In genomic region chr18:12309683-12310198, GRCh38 we compare ENCODE assay signal across 8 cellular contexts. TPM values are rescaled to one million over a fixed set of nuclear protein-coding genes. Genes with fewer than 3 reads are reported as not detected.
DNase-seq lines count a peak whose midpoint lies in the region; ATAC-seq, FAIRE-seq and TF ChIP-seq lines count a peak whose summit lies in the region.

No MANE protein-coding gene starts in this region.

- H3K4me3 ChIP-seq in SJCRH30 (peak overlapping the region; percentile 75), fibroblast of pulmonary artery (replicated peaks; ENCODE audit: low read depth, low read length) (peak overlapping the region; percentile 82), sigmoid colon (peak overlapping the region; percentile 62 to 100 (median 90))

- H3K9me3 ChIP-seq in SJCRH30 (replicated peaks) (no peaks in the 10 kb centered on the region), sigmoid colon (peaks cover 0 to 5% (median 1%) of the 10 kb centered on the region in 4 donors)

- TF ChIP-seq EP300 in sigmoid colon (IDR thresholded peaks at IDR 0.05), result no peak

- peaks cover 36% of the 10 kb centered on the region for H3K36me3 ChIP-seq in SJCRH30
- H3K36me3 ChIP-seq in sigmoid colon, result peaks cover 8 to 35% (median 15%) of the 10 kb centered on the region in 4 donors

- no peaks in the 10 kb centered on the region for H3K4me1 ChIP-seq in SJCRH30
- peaks cover 0 to 66% (median 63%) of the 10 kb centered on the region in 4 donors for H3K4me1 ChIP-seq in sigmoid colon

- TF ChIP-seq CTCF in fibroblast of pulmonary artery (IDR thresholded peaks at IDR 0.05; ENCODE audit: low read length, missing control alignments), result no peak
- TF ChIP-seq CTCF in sigmoid colon (IDR thresholded peaks at IDR 0.05), result no peak

- FAIRE-seq in GM12891 (lab: Jason Lieb, UNC), result peak; percentile 70
- FAIRE-seq in RCC 7860 (lab: Jason Lieb, UNC), result no peak

- no peak for DNase-seq in GM12891 (ENCODE audit: insufficient read length, low spot score)
- DNase-seq in SJCRH30, result no peak
- peak; percentile 50 for DNase-seq in fibroblast of pulmonary artery (ENCODE audit: low read depth)
- no peak for DNase-seq in sigmoid colon
- no peak for DNase-seq in DMS 273 treated with DMSO at 0.1 percent for 48 hours (lab: John Stamatoyannopoulos, UW)
- DNase-seq in RCC 7860 (ENCODE audit: low spot score), result no peak

- no peak for ATAC-seq in GM18870 (IDR thresholded peaks at IDR 0.05; ENCODE audit: unreplicated experiment)
- ATAC-seq in HG03354 (IDR thresholded peaks at IDR 0.05; ENCODE audit: poor library complexity, severe bottlenecking, unreplicated experiment), result no peak

- intact Hi-C loops in sigmoid colon (cut with DNase I), result loop anchor here (1.0 kb wide), 1 partner anchor 67 kb away; no protein-coding TSS in a partner anchor

- WGBS in sigmoid colon, 2 donors, result 52 to 61% methylated on average over 7 of the region's 7 CpGs

- H3K27ac ChIP-seq in SJCRH30, result no peak overlapping the region
- H3K27ac ChIP-seq in sigmoid colon, result peak overlapping the region; percentile 94 to 100 (median 99)

- no peak for TF ChIP-seq POLR2A in GM12891 (IDR thresholded peaks at IDR 0.05; ENCODE audit: low read depth, low read length)
- no peak for TF ChIP-seq POLR2A in sigmoid colon (IDR thresholded peaks at IDR 0.05)

- H3K27me3 ChIP-seq in SJCRH30 (no peaks in the 10 kb centered on the region), sigmoid colon (no peaks in the 10 kb centered on the region)

TF ChIP-seq in GM12891, 5 proteins besides CTCF, POLR2A, EP300 and RAD21:
- TF ChIP-seq POLR2AphosphoS5 (IDR thresholded peaks at IDR 0.05; ENCODE audit: low read depth, low read length) (no peak), SPI1 (IDR thresholded peaks at IDR 0.05; ENCODE audit: low read depth, low read length) (no peak), PAX5 (IDR thresholded peaks at IDR 0.05; ENCODE audit: insufficient read depth, low read length, severe bottlenecking) (no peak)

RNA-seq across cellular contexts. Expression of gene TUBB6, which starts 1.7 kb away (rescaled TPM):
- 74.6 TPM for polyA plus RNA-seq in GM12891 (2012; ENCODE audit: low read depth, missing spikeins)
- 108 and 127 TPM in 2 replicates for total RNA-seq in SJCRH30 (2014; rRNA removed; shearing (Covaris generic))
- total RNA-seq in sigmoid colon, result 100 to 1,000 TPM; 298 to 445 (median 376) TPM
- polyA plus RNA-seq in sigmoid colon, result 10 to 100 TPM; 19.2 to 58.0 (median 42.6) TPM

RNA-seq across cellular contexts. Expression of gene CIDEA, which starts 55.6 kb away (rescaled TPM):
- not detected for polyA plus RNA-seq in GM12891 (2012; ENCODE audit: low read depth, missing spikeins)
- not detected in 2 replicates for total RNA-seq in SJCRH30 (2014; rRNA removed; shearing (Covaris generic))
- total RNA-seq in sigmoid colon, result 10 to 100 TPM in 1 of 4 donors, not detected in 3; 17.8 TPM
- 1 to 10 TPM in 1 of 3 donors, not detected in 2; 4.2 TPM for polyA plus RNA-seq in sigmoid colon
